ENCODE assay signal across 16 cellular contexts in genomic region chr12:26520154-26520553, GRCh38.
"Had no signal": no experiment of that assay in that cellular context is flagged by ENCODE, and none has a peak within 500 bp of the region (broad histone marks: within the 10 kb centered on the region; RNA-seq: fewer than 3 reads in every experiment).

No MANE protein-coding gene starts in this region.

- H3K4me2 ChIP-seq: hepatocyte had no signal

- H3K9ac ChIP-seq: parathyroid adenoma had no signal

- H3K9me3 ChIP-seq: colonic mucosa had no signal

- H3K27ac ChIP-seq: adrenal gland, colonic mucosa, hepatocyte, parathyroid adenoma, thoracic aorta had no signal

- ATAC-seq: left ventricle myocardium superior had no signal

- H3K36me3 ChIP-seq: adrenal gland, colonic mucosa, thoracic aorta had no signal

- H3K4me3 ChIP-seq: adrenal gland, colonic mucosa, hepatocyte, thoracic aorta had no signal

- H3K27me3 ChIP-seq: adrenal gland, colonic mucosa, hepatocyte had no signal

- DNase-seq: activated CD4-positive, alpha-beta T cell treated with anti-CD3 and anti-CD28 coated beads, Interleukin-2, amount 50 U/mL, for 1 hour; activated CD4-positive, CD25-positive, alpha-beta regulatory T cell; activated naive CD4-positive, alpha-beta T cell treated with anti-CD3 and anti-CD28 coated beads, Interleukin-2, amount 10 ng/mL, durations not matched to agents 7 days and 5 days; activated T-cell treated with anti-CD3 and anti-CD28 coated beads for 4 hours; adrenal gland; colonic mucosa; effector CD4-positive, alpha-beta T cell; left ventricle myocardium superior; mesendoderm; nephron progenitor cell; stimulated activated CD4-positive, alpha-beta T cell treated with anti-CD3 and anti-CD28 coated beads, Interleukin-15, amount 100 ng/mL, for 24 hours; stimulated activated CD4-positive, alpha-beta T cell treated with anti-CD3 and anti-CD28 coated beads, Interleukin-4, amount 100 ng/mL, for 24 hours; stimulated activated naive CD8-positive, alpha-beta T cell treated with anti-CD3 and anti-CD28 coated beads, Interleukin-15, amount 100 ng/mL, for 72 hours had no signal

- H3K4me1 ChIP-seq: colonic mucosa had no signal
